1 cellular context compared by ENCODE assay signal in the genomic region with DNA sequence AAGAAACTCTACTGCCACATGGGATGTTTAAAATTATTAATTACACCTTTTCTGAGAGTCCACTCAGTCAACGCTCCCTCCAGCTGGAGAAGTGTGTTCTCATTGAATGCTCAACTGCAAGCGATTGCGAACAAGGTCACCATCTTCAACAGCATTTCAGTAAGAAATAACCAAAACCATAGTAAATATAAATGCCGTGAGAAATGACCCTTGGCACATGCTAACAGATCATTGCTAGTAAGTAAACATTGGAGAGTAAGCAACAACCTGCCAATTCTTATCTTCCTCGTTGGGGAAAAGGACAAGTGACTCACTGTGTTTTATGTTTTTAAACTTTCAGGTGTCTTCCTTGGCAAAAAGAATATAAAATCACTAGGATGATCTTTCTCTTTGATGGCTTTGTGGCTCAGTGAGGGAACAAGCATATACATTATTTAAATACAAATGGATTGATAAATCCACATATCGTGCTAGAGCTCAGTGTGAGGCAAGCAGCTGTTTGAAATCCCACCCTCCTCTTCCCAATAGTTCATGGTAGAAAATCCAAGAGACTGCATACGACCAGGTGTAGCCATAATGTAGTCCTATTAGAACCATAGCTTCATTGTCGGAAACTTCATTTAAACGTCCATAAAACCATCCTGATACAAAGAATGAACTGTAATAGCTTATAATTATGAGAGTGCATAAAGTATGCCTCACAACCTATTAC.
A peak's percentile ranks its signal among the peaks of the same experiment; 100 is the strongest.
TF ChIP-seq lines count a peak whose summit lies in the region.

No MANE protein-coding gene starts in this region.

TF ChIP-seq in HepG2, 621 proteins besides CTCF, POLR2A, EP300 and RAD21 (continued from another document and continues in another):
- TF ChIP-seq, protein P1, sequence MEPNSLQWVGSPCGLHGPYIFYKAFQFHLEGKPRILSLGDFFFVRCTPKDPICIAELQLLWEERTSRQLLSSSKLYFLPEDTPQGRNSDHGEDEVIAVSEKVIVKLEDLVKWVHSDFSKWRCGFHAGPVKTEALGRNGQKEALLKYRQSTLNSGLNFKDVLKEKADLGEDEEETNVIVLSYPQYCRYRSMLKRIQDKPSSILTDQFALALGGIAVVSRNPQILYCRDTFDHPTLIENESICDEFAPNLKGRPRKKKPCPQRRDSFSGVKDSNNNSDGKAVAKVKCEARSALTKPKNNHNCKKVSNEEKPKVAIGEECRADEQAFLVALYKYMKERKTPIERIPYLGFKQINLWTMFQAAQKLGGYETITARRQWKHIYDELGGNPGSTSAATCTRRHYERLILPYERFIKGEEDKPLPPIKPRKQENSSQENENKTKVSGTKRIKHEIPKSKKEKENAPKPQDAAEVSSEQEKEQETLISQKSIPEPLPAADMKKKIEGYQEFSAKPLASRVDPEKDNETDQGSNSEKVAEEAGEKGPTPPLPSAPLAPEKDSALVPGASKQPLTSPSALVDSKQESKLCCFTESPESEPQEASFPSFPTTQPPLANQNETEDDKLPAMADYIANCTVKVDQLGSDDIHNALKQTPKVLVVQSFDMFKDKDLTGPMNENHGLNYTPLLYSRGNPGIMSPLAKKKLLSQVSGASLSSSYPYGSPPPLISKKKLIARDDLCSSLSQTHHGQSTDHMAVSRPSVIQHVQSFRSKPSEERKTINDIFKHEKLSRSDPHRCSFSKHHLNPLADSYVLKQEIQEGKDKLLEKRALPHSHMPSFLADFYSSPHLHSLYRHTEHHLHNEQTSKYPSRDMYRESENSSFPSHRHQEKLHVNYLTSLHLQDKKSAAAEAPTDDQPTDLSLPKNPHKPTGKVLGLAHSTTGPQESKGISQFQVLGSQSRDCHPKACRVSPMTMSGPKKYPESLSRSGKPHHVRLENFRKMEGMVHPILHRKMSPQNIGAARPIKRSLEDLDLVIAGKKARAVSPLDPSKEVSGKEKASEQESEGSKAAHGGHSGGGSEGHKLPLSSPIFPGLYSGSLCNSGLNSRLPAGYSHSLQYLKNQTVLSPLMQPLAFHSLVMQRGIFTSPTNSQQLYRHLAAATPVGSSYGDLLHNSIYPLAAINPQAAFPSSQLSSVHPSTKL (CRISPR knock-in tag; IDR thresholded peaks at IDR 0.05) = peak; percentile 76
- TF ChIP-seq MXI1 (IDR thresholded peaks at IDR 0.05; ENCODE audit: borderline replicate concordance, low read depth, low read length) (no peak), HHEX (CRISPR knock-in tag; IDR thresholded peaks at IDR 0.05) (peak; percentile 91), MYC (CRISPR knock-in tag; IDR thresholded peaks at IDR 0.05; ENCODE audit: borderline replicate concordance) (no peak), FOXA3 (CRISPR knock-in tag; IDR thresholded peaks at IDR 0.05) (peak; percentile 81), FOXP1 (IDR thresholded peaks at IDR 0.05) (no peak), FOXP1 (CRISPR knock-in tag; IDR thresholded peaks at IDR 0.05) (peak; percentile 79), EZH2 (conservative IDR thresholded peaks at IDR 0.05; ENCODE audit: low read depth, low read length) (no peak), ZNF713 (CRISPR knock-in tag; IDR thresholded peaks at IDR 0.05) (no peak), ELF4 (CRISPR knock-in tag; IDR thresholded peaks at IDR 0.05; ENCODE audit: borderline replicate concordance) (no peak), ZNF556 (CRISPR knock-in tag; IDR thresholded peaks at IDR 0.05; ENCODE audit: borderline replicate concordance) (no peak), TBP (CRISPR knock-in tag; IDR thresholded peaks at IDR 0.05) (no peak), ZNF234 (CRISPR knock-in tag; conservative IDR thresholded peaks at IDR 0.05) (no peak), ARNT2 (CRISPR knock-in tag; IDR thresholded peaks at IDR 0.05; ENCODE audit: low read depth) (no peak), FOXO1 (CRISPR knock-in tag; IDR thresholded peaks at IDR 0.05) (peak; percentile 33; the same call in 1 of the 2 replicates), NR2F1 (CRISPR knock-in tag; IDR thresholded peaks at IDR 0.05) (peak in 1 of 2 experiments; percentile 30; a peak in 1 of 4 replicates), GATA4 (IDR thresholded peaks at IDR 0.05; ENCODE audit: borderline replicate concordance, low read depth) (no peak), ZNF232 (CRISPR knock-in tag; IDR thresholded peaks at IDR 0.05; ENCODE audit: borderline replicate concordance) (no peak), TAF15 (IDR thresholded peaks at IDR 0.05; ENCODE audit: low read depth, low read length, poor library complexity, severe bottlenecking) (no peak), ZNF446 (CRISPR knock-in tag; IDR thresholded peaks at IDR 0.05) (no peak), HDAC1 (CRISPR knock-in tag; IDR thresholded peaks at IDR 0.05) (0 out of 2 replicates have a peak, but pooled peaks have one; percentile 31), ZFP41 (CRISPR knock-in tag; IDR thresholded peaks at IDR 0.05; ENCODE audit: borderline replicate concordance) (no peak), FIP1L1 (IDR thresholded peaks at IDR 0.05; ENCODE audit: borderline replicate concordance, insufficient read depth, low read depth, low read length) (no peak), SOX13 (IDR thresholded peaks at IDR 0.05) (no peak), SOX13 (CRISPR knock-in tag; conservative IDR thresholded peaks at IDR 0.05 in 1 of 2, IDR thresholded peaks at IDR 0.05 in 1 of 2) (peak in 1 of 2 experiments; percentile 36; a peak in 1 of 4 replicates)
- TF ChIP-seq, protein P2, sequence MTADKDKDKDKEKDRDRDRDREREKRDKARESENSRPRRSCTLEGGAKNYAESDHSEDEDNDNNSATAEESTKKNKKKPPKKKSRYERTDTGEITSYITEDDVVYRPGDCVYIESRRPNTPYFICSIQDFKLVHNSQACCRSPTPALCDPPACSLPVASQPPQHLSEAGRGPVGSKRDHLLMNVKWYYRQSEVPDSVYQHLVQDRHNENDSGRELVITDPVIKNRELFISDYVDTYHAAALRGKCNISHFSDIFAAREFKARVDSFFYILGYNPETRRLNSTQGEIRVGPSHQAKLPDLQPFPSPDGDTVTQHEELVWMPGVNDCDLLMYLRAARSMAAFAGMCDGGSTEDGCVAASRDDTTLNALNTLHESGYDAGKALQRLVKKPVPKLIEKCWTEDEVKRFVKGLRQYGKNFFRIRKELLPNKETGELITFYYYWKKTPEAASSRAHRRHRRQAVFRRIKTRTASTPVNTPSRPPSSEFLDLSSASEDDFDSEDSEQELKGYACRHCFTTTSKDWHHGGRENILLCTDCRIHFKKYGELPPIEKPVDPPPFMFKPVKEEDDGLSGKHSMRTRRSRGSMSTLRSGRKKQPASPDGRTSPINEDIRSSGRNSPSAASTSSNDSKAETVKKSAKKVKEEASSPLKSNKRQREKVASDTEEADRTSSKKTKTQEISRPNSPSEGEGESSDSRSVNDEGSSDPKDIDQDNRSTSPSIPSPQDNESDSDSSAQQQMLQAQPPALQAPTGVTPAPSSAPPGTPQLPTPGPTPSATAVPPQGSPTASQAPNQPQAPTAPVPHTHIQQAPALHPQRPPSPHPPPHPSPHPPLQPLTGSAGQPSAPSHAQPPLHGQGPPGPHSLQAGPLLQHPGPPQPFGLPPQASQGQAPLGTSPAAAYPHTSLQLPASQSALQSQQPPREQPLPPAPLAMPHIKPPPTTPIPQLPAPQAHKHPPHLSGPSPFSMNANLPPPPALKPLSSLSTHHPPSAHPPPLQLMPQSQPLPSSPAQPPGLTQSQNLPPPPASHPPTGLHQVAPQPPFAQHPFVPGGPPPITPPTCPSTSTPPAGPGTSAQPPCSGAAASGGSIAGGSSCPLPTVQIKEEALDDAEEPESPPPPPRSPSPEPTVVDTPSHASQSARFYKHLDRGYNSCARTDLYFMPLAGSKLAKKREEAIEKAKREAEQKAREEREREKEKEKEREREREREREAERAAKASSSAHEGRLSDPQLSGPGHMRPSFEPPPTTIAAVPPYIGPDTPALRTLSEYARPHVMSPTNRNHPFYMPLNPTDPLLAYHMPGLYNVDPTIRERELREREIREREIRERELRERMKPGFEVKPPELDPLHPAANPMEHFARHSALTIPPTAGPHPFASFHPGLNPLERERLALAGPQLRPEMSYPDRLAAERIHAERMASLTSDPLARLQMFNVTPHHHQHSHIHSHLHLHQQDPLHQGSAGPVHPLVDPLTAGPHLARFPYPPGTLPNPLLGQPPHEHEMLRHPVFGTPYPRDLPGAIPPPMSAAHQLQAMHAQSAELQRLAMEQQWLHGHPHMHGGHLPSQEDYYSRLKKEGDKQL (CRISPR knock-in tag; IDR thresholded peaks at IDR 0.05; ENCODE audit: low read depth) = peak; percentile 57; the same call in 1 of the 2 replicates
- TF ChIP-seq, protein P3, sequence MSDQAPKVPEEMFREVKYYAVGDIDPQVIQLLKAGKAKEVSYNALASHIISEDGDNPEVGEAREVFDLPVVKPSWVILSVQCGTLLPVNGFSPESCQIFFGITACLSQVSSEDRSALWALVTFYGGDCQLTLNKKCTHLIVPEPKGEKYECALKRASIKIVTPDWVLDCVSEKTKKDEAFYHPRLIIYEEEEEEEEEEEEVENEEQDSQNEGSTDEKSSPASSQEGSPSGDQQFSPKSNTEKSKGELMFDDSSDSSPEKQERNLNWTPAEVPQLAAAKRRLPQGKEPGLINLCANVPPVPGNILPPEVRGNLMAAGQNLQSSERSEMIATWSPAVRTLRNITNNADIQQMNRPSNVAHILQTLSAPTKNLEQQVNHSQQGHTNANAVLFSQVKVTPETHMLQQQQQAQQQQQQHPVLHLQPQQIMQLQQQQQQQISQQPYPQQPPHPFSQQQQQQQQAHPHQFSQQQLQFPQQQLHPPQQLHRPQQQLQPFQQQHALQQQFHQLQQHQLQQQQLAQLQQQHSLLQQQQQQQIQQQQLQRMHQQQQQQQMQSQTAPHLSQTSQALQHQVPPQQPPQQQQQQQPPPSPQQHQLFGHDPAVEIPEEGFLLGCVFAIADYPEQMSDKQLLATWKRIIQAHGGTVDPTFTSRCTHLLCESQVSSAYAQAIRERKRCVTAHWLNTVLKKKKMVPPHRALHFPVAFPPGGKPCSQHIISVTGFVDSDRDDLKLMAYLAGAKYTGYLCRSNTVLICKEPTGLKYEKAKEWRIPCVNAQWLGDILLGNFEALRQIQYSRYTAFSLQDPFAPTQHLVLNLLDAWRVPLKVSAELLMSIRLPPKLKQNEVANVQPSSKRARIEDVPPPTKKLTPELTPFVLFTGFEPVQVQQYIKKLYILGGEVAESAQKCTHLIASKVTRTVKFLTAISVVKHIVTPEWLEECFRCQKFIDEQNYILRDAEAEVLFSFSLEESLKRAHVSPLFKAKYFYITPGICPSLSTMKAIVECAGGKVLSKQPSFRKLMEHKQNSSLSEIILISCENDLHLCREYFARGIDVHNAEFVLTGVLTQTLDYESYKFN (CRISPR knock-in tag; conservative IDR thresholded peaks at IDR 0.05) = peak; percentile 44
- TF ChIP-seq, protein P4, sequence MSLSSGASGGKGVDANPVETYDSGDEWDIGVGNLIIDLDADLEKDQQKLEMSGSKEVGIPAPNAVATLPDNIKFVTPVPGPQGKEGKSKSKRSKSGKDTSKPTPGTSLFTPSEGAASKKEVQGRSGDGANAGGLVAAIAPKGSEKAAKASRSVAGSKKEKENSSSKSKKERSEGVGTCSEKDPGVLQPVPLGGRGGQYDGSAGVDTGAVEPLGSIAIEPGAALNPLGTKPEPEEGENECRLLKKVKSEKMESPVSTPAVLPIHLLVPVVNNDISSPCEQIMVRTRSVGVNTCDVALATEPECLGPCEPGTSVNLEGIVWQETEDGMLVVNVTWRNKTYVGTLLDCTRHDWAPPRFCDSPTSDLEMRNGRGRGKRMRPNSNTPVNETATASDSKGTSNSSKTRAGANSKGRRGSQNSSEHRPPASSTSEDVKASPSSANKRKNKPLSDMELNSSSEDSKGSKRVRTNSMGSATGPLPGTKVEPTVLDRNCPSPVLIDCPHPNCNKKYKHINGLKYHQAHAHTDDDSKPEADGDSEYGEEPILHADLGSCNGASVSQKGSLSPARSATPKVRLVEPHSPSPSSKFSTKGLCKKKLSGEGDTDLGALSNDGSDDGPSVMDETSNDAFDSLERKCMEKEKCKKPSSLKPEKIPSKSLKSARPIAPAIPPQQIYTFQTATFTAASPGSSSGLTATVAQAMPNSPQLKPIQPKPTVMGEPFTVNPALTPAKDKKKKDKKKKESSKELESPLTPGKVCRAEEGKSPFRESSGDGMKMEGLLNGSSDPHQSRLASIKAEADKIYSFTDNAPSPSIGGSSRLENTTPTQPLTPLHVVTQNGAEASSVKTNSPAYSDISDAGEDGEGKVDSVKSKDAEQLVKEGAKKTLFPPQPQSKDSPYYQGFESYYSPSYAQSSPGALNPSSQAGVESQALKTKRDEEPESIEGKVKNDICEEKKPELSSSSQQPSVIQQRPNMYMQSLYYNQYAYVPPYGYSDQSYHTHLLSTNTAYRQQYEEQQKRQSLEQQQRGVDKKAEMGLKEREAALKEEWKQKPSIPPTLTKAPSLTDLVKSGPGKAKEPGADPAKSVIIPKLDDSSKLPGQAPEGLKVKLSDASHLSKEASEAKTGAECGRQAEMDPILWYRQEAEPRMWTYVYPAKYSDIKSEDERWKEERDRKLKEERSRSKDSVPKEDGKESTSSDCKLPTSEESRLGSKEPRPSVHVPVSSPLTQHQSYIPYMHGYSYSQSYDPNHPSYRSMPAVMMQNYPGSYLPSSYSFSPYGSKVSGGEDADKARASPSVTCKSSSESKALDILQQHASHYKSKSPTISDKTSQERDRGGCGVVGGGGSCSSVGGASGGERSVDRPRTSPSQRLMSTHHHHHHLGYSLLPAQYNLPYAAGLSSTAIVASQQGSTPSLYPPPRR (CRISPR knock-in tag; IDR thresholded peaks at IDR 0.05; ENCODE audit: borderline replicate concordance) = peak; percentile 81
- TF ChIP-seq, protein P5, sequence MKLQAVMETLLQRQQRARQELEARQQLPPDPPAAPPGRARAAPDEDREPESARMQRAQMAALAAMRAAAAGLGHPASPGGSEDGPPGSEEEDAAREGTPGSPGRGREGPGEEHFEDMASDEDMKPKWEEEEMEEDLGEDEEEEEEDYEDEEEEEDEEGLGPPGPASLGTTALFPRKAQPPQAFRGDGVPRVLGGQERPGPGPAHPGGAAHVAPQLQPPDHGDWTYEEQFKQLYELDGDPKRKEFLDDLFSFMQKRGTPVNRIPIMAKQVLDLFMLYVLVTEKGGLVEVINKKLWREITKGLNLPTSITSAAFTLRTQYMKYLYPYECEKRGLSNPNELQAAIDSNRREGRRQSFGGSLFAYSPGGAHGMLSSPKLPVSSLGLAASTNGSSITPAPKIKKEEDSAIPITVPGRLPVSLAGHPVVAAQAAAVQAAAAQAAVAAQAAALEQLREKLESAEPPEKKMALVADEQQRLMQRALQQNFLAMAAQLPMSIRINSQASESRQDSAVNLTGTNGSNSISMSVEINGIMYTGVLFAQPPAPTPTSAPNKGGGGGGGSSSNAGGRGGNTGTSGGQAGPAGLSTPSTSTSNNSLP (IDR thresholded peaks at IDR 0.05; ENCODE audit: low read depth, low read length) = peak; percentile 45; the same call in 1 of the 2 replicates
- TF ChIP-seq, protein P6, sequence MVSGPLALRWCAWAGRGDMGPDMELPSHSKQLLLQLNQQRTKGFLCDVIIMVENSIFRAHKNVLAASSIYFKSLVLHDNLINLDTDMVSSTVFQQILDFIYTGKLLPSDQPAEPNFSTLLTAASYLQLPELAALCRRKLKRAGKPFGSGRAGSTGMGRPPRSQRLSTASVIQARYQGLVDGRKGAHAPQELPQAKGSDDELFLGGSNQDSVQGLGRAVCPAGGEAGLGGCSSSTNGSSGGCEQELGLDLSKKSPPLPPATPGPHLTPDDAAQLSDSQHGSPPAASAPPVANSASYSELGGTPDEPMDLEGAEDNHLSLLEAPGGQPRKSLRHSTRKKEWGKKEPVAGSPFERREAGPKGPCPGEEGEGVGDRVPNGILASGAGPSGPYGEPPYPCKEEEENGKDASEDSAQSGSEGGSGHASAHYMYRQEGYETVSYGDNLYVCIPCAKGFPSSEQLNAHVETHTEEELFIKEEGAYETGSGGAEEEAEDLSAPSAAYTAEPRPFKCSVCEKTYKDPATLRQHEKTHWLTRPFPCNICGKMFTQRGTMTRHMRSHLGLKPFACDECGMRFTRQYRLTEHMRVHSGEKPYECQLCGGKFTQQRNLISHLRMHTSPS (CRISPR knock-in tag; IDR thresholded peaks at IDR 0.05; ENCODE audit: low read depth) = no peak
- TF ChIP-seq, protein P7, sequence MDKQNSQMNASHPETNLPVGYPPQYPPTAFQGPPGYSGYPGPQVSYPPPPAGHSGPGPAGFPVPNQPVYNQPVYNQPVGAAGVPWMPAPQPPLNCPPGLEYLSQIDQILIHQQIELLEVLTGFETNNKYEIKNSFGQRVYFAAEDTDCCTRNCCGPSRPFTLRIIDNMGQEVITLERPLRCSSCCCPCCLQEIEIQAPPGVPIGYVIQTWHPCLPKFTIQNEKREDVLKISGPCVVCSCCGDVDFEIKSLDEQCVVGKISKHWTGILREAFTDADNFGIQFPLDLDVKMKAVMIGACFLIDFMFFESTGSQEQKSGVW (CRISPR knock-in tag; IDR thresholded peaks at IDR 0.05; ENCODE audit: borderline replicate concordance) = no peak
